ENCODE assay signal across 8 cellular contexts in the genomic region with DNA sequence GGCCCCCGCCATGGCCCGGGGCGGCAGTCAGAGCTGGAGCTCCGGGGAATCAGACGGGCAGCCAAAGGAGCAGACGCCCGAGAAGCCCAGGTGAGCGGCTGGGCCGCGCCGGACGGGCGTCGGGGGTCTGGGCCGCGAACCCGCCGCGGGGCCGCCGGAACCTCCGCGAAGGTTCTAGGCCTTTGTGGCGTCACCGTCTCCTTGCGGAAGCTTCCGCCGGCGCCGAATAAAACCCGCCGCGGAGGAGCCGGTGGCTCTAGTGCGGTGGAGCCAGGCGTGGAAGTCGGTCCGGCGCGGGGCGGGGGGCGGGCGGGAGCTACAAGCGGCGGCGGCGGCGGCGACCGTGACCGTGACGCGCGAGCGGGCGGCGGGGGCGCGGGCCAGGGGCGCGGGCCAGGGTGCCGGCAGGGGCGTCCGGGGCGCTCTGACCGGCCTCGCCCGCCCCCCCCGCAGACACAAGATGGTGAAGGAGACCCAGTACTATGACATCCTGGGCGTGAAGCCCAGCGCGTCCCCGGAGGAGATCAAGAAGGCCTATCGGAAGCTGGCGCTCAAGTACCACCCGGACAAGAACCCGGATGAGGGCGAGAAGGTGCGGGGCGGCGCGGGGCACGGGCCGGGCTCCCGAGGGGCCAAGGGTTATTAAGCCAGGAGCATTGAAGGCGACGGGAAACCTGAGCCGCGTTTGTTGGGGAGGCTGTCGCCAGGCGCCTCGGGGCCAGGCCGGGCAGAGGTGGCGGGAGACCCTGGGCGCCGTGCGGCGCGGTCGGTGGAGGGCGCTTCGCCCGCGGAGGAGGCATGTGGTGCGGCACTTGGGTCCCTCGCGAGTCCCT. TPM values are rescaled to one million over a fixed set of nuclear protein-coding genes. Genes with fewer than 3 reads are reported as not detected.
DNase-seq lines count a peak whose midpoint lies in the region; ATAC-seq and TF ChIP-seq lines count a peak whose summit lies in the region.

Gene DNAJA4, plus strand, starts transcription at position 259 of the 833 bp plus-strand sequence. Its CDS starts 202 bp downstream, at position 461.

- H3K9ac ChIP-seq in mammary epithelial cell (ENCODE audit: insufficient read depth, low read length), result no peak within 1 kb of the TSS

- ATAC-seq in activated B cell treated with CpG ODN at 0.5 μM for 24 hours (ENCODE audit: low read depth), result peak; percentile 72
- no peak for ATAC-seq in GM18870 (IDR thresholded peaks at IDR 0.05; ENCODE audit: unreplicated experiment)

- peak within 1 kb of the TSS in 2 of 3 experiments; percentile 12 to 17 for H3K4me3 ChIP-seq in mammary epithelial cell (replicated peaks in 1 of 3; ENCODE audit: insufficient read depth in 1 of 3, low read depth in 2 of 3, low read length in 3 of 3)

- H2AFZ ChIP-seq in mammary epithelial cell (ENCODE audit: low read depth, low read length), result peak within 1 kb of the TSS; percentile 61

- intact Hi-C loops in activated B cell treated with CpG ODN at 0.5 μM for 24 hours (cut with micrococcal nuclease), result loop anchor here (2.0 to 10.0 kb wide), 2 partner anchors 34 to 160 kb away; partner anchors contain the start of gene SKIC8
- intact Hi-C loops in mammary epithelial cell (cut with micrococcal nuclease), result no loop called here

- BruUV-seq in mammary epithelial cell (replicated peaks; lab: Mats Ljungman, UMichigan), result no TSS peak

- POLR2A ChIA-PET in activated B cell treated with CpG ODN at 0.5 μM for 24 hours (lab: Charles Lee), result interaction anchor here (1.6 to 2.8 kb wide), 3 partner anchors 34 to 275 kb away, joined by 5 to 16 read pairs (median 10); partner anchors contain the start of genes IREB2, PSMA4 and SKIC8

- H3K9me3 ChIP-seq in mammary epithelial cell (replicated peaks; ENCODE audit: insufficient read depth, low read length), result no peaks in the 10 kb centered on the region

- WGBS in mammary epithelial cell (ENCODE audit: low coverage, missing lambda C conversion rate), result 23% methylated on average over 24 of the region's 107 CpGs

- dilution Hi-C loops in mammary epithelial cell (cut with HindIII; ENCODE audit: low sequenced_read_pairs), result no loop called here

- H3K27ac Mint-ChIP-seq in activated B cell treated with CpG ODN at 0.5 μM for 24 hours (peak within 1 kb of the TSS; percentile 70), immature natural killer cell (peak within 1 kb of the TSS; percentile 20 to 87 (median 85))

- DNase-seq in GM19238 (ENCODE audit: insufficient read length, low spot score) (peak; percentile 33), activated B cell treated with CpG ODN at 0.5 μM for 24 hours (peak; percentile 46), mammary epithelial cell (no peak), immature natural killer cell (peak; percentile 61 to 74 (median 71)), SHP77 treated with DMSO at 0.1 percent for 48 hours (lab: John Stamatoyannopoulos, UW) (no peak), NCI-H187 treated with DMSO at 0.1 percent for 48 hours (lab: John Stamatoyannopoulos, UW) (no peak)
- DNase-seq in stimulated activated CD4-positive, alpha-beta T cell treated with anti-CD3 and anti-CD28 coated beads, Interleukin-15, amount 100 ng/mL, for 1 hour (ENCODE audit: low read depth in 1 of 2, low spot score in 1 of 2), result peak; percentile 34 to 45

- CTCF ChIA-PET in activated B cell treated with CpG ODN at 0.5 μM for 24 hours (lab: Charles Lee), result interaction anchor here (0.9 kb wide), 1 partner anchor 151 kb away, joined by 4 read pairs; no protein-coding TSS in a partner anchor
- CTCF ChIA-PET in mammary epithelial cell (lab: Charles Lee; ENCODE audit: low non-redundant PET), result no interaction called here

- H3K4me2 ChIP-seq in mammary epithelial cell (ENCODE audit: insufficient read depth, low read depth, low read length), result peak within 1 kb of the TSS; percentile 41

- H3K27me3 ChIP-seq in mammary epithelial cell (ENCODE audit: insufficient read depth, low read length), result peaks cover 10% of the 10 kb centered on the region

- H3K79me2 ChIP-seq in mammary epithelial cell (ENCODE audit: insufficient read depth, low read length), result no peaks in the 10 kb centered on the region

- H3K9me3 Mint-ChIP-seq in activated B cell treated with CpG ODN at 0.5 μM for 24 hours (no peaks in the 10 kb centered on the region), immature natural killer cell (no peaks in the 10 kb centered on the region)

- in situ Hi-C loops in mammary epithelial cell (cut with MboI; ENCODE audit: low sequenced_read_pairs in 2 of 2), result no loop called here

- peaks cover 13% of the 10 kb centered on the region for H3K4me1 Mint-ChIP-seq in activated B cell treated with CpG ODN at 0.5 μM for 24 hours
- H3K4me1 Mint-ChIP-seq in immature natural killer cell, result peaks cover 13 to 18% of the 10 kb centered on the region in 2 donors

- no peaks in the 10 kb centered on the region for H4K20me1 ChIP-seq in mammary epithelial cell (ENCODE audit: insufficient read depth, low read length)

- H3K4me1 ChIP-seq in mammary epithelial cell (ENCODE audit: insufficient read depth, low read length), result peaks cover 4% of the 10 kb centered on the region

- no peaks in the 10 kb centered on the region for H3K36me3 Mint-ChIP-seq in activated B cell treated with CpG ODN at 0.5 μM for 24 hours (ENCODE audit: low read depth)
- no peaks in the 10 kb centered on the region for H3K36me3 Mint-ChIP-seq in immature natural killer cell

- H3K4me3 Mint-ChIP-seq in activated B cell treated with CpG ODN at 0.5 μM for 24 hours, result peak within 1 kb of the TSS; percentile 84
- peak within 1 kb of the TSS; percentile 84 to 90 (median 86) for H3K4me3 Mint-ChIP-seq in immature natural killer cell

- H3K27me3 Mint-ChIP-seq in activated B cell treated with CpG ODN at 0.5 μM for 24 hours (no peaks in the 10 kb centered on the region), immature natural killer cell (ENCODE audit: low read depth in 3 of 3) (peaks cover 0 to 12% (median 7%) of the 10 kb centered on the region in 3 donors)

- no peak within 1 kb of the TSS for H3K27ac ChIP-seq in mammary epithelial cell (ENCODE audit: insufficient read depth, low read depth, low read length)

- H3K36me3 ChIP-seq in mammary epithelial cell (ENCODE audit: insufficient read depth, low read length), result no peaks in the 10 kb centered on the region

- TF ChIP-seq CTCF in activated B cell treated with CpG ODN at 0.5 μM for 24 hours (IDR thresholded peaks at IDR 0.05) (no peak), mammary epithelial cell (conservative IDR thresholded peaks at IDR 0.05 in 1 of 2, IDR thresholded peaks at IDR 0.05 in 1 of 2; ENCODE audit: extremely low read depth in 1 of 2, insufficient read depth in 1 of 2, low read depth in 1 of 2, low read length in 2 of 2) (no peak)

RNA-seq across cellular contexts. Expression of gene DNAJA4, which starts in this region (rescaled TPM):
- total RNA-seq in activated B cell treated with CpG ODN at 0.5 μM for 24 hours, result 18.8 and 22.3 TPM in 2 replicates
- 1 to 10 TPM in 1 of 2 donors, not detected in 1; 8.2 TPM for total RNA-seq in mammary epithelial cell
- 0.18 TPM for polyA plus RNA-seq in mammary epithelial cell
- polyA minus RNA-seq in mammary epithelial cell, result not detected
- polyA plus RNA-seq in immature natural killer cell, result 1 to 10 TPM; 3.1 to 8.2 (median 7.4) TPM

Comparison
In these comparisons a context has a peak if more than half of its experiments do, and no peak if none do; other contexts are left out.
1. DNase-seq: peak in GM19238 (single experiment), activated B cell treated with CpG ODN at 0.5 μM for 24 hours (single experiment), immature natural killer cell (3 of 3) and stimulated activated CD4-positive, alpha-beta T cell treated with anti-CD3 and anti-CD28 coated beads, Interleukin-15, amount 100 ng/mL, for 1 hour (2 of 2); none in mammary epithelial cell (single experiment), SHP77 treated with DMSO at 0.1 percent for 48 hours (single experiment) and NCI-H187 treated with DMSO at 0.1 percent for 48 hours (single experiment).